8 cellular contexts compared by ENCODE assay signal in the genomic region with DNA sequence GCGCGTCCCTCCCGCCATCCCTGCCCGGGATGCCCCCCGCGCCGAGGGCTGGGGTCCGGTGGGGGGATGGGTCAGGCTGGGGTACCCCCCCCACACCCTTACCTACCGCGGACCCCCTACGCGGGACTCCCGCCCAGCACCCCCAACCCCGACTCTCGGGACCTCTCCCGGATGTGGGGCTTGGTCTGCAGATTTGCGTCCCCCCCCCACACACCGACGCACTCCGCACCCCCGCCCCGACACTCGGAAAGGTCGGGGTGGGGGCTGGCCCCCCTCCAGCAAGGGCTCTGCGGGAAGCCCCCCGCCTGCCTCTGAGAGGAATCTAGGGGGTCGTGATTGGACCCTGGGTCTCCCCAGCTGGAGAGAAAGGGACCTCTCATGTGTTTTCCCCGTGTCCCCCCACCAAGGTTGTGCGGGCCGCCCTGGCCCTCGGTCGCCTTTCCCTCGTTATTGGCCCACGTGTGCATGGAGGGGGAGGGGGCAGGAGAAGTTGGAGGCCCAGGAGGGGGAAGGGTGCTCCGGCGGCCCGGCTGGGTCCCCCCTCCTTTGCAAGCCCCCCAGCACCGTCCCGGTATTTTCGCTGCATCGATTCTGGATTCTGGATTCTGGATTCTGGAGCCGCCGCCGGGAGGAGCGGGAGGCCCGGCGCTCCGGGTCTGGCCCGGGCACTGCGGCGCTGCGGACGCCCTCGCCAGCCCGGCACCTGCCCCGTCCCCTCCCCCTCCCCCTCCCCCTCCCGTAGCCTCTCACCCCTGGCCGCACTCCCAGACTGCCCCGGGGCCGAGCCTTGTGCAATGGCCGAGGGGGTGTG.
DNase-seq lines count a peak whose midpoint lies in the region; ATAC-seq and TF ChIP-seq lines count a peak whose summit lies in the region.

No MANE protein-coding gene starts in this region.

- ATAC-seq in stimulated activated effector memory CD8-positive, alpha-beta T cell treated with anti-CD3 and anti-CD28 coated beads, Interleukin-12 subunit alpha, Interleukin-12 subunit beta, amount 100 ng/mL, for 72 hours, result peak; percentile 17
- ATAC-seq in HG03159 (IDR thresholded peaks at IDR 0.05; ENCODE audit: unreplicated experiment), result no peak
- ATAC-seq in HG03457 (IDR thresholded peaks at IDR 0.05; ENCODE audit: unreplicated experiment), result no peak

- H3K9me3 Mint-ChIP-seq in stimulated activated effector memory CD8-positive, alpha-beta T cell treated with anti-CD3 and anti-CD28 coated beads, Interleukin-12 subunit alpha, Interleukin-12 subunit beta, amount 100 ng/mL, for 72 hours, result no peaks in the 10 kb centered on the region

- H3K4me3 ChIP-seq in astrocyte of the cerebellum (ENCODE audit: low read depth, low read length), result peak overlapping the region; percentile 80

- DNase-seq in NCI-H1092 treated with DMSO at 0.1 percent for 48 hours (lab: John Stamatoyannopoulos, UW) (peak; percentile 25), NCI-H1092 (lab: John Stamatoyannopoulos, UW) (no peak), NCI-H1105 (lab: John Stamatoyannopoulos, UW) (peak; percentile 33), astrocyte of the cerebellum (ENCODE audit: low read depth) (no peak), iPS-NIHi11 (ENCODE audit: low spot score) (peak; percentile 90)
- no peak for DNase-seq in stimulated activated effector memory CD8-positive, alpha-beta T cell treated with anti-CD3 and anti-CD28 coated beads, Interleukin-12 subunit alpha, Interleukin-12 subunit beta, amount 100 ng/mL, for 72 hours (ENCODE audit: low spot score in 2 of 2)

- H3K36me3 Mint-ChIP-seq in stimulated activated effector memory CD8-positive, alpha-beta T cell treated with anti-CD3 and anti-CD28 coated beads, Interleukin-12 subunit alpha, Interleukin-12 subunit beta, amount 100 ng/mL, for 72 hours, result peaks cover 8% of the 10 kb centered on the region

- peak overlapping the region; percentile 66 for H3K27ac Mint-ChIP-seq in stimulated activated effector memory CD8-positive, alpha-beta T cell treated with anti-CD3 and anti-CD28 coated beads, Interleukin-12 subunit alpha, Interleukin-12 subunit beta, amount 100 ng/mL, for 72 hours

- H3K4me3 Mint-ChIP-seq in stimulated activated effector memory CD8-positive, alpha-beta T cell treated with anti-CD3 and anti-CD28 coated beads, Interleukin-12 subunit alpha, Interleukin-12 subunit beta, amount 100 ng/mL, for 72 hours, result peak overlapping the region; percentile 43

- no peak for TF ChIP-seq CTCF in astrocyte of the cerebellum (IDR thresholded peaks at IDR 0.05; ENCODE audit: low read depth, low read length, missing control alignments)

- H3K4me1 Mint-ChIP-seq in stimulated activated effector memory CD8-positive, alpha-beta T cell treated with anti-CD3 and anti-CD28 coated beads, Interleukin-12 subunit alpha, Interleukin-12 subunit beta, amount 100 ng/mL, for 72 hours, result peaks cover 62% of the 10 kb centered on the region

- in situ Hi-C loops in astrocyte of the cerebellum (cut with HindIII; ENCODE audit: low sequenced_read_pairs), result no loop called here

Comparison
In these comparisons a context has a peak if more than half of its experiments do, and no peak if none do; other contexts are left out.
1. DNase-seq: peak in NCI-H1092 treated with DMSO at 0.1 percent for 48 hours (single experiment), NCI-H1105 (single experiment) and iPS-NIHi11 (single experiment); none in NCI-H1092 (single experiment), astrocyte of the cerebellum (single experiment) and stimulated activated effector memory CD8-positive, alpha-beta T cell treated with anti-CD3 and anti-CD28 coated beads, Interleukin-12 subunit alpha, Interleukin-12 subunit beta, amount 100 ng/mL, for 72 hours (0 of 2).